11 cellular contexts compared by ENCODE assay signal in genomic region chr1:6582370-6582769, GRCh38. TPM values are rescaled to one million over a fixed set of nuclear protein-coding genes. Genes with fewer than 3 reads are reported as not detected.
DNase-seq lines count a peak whose midpoint lies in the region; ATAC-seq and TF ChIP-seq lines count a peak whose summit lies in the region.
"Had no signal": no experiment of that assay in that cellular context is flagged by ENCODE, and none has a peak within 500 bp of the region (broad histone marks: within the 10 kb centered on the region; RNA-seq: fewer than 3 reads in every experiment).

No MANE protein-coding gene starts in this region.

- no peak overlapping the region for H2AK5ac ChIP-seq in IMR-90 (ENCODE audit: low read depth, low read length)

- BruUV-seq in IMR-90 (replicated peaks; lab: Mats Ljungman, UMichigan) (TSS peak; percentile 15), Calu3 (replicated peaks; lab: Mats Ljungman, UMichigan) (no TSS peak)

- H3K36me3 Mint-ChIP-seq in CD4-positive, alpha-beta T cell (ENCODE audit: low read depth): peaks cover 16% of the 10 kb centered on the region
- H3K36me3 Mint-ChIP-seq in natural killer cell (no peaks in the 10 kb centered on the region), Calu3 (ENCODE audit: insufficient read depth, unreplicated experiment) (peaks cover 39% of the 10 kb centered on the region)

- CTCF ChIA-PET in CD4-positive, alpha-beta T cell (lab: Charles Lee): interaction anchor here (1.8 kb wide), 1 partner anchor 19 kb away, joined by 4 read pairs; no protein-coding TSS in a partner anchor
- CTCF ChIA-PET in IMR-90 (lab: Yijun Ruan, JAX) (no interaction called here), Calu3 (lab: Charles Lee) (no interaction called here)

- no peak overlapping the region for H2BK15ac ChIP-seq in IMR-90 (ENCODE audit: low read depth, low read length)

- H4K5ac ChIP-seq in IMR-90 (ENCODE audit: low read depth, low read length): no peak overlapping the region

- H3K27ac ChIP-seq in CD4-positive, alpha-beta T cell (ENCODE audit: low read depth, low read length): no peak overlapping the region
- H3K27ac ChIP-seq in IMR-90 (ENCODE audit: insufficient read depth, low read length): no peak overlapping the region
- peak overlapping the region in 3 of 4 donors; percentile 23 to 97 (median 93) for H3K27ac ChIP-seq in body of pancreas
- H3K27ac ChIP-seq: foreskin keratinocyte had no signal

- in situ Hi-C loops in IMR-90 (cut with MboI; ENCODE audit: low sequenced_read_pairs): no loop called here

- H3K56ac ChIP-seq in IMR-90 (ENCODE audit: extremely low read depth, insufficient read depth, low read length): no peak overlapping the region

- no peak overlapping the region for H3K23ac ChIP-seq in IMR-90 (ENCODE audit: low read depth, low read length)

- no peak for TF ChIP-seq POLR2A in IMR-90 (IDR thresholded peaks at IDR 0.05; ENCODE audit: low read depth, low read length)
- TF ChIP-seq POLR2A in body of pancreas (IDR thresholded peaks at IDR 0.05): no peak

- dilution Hi-C loops in IMR-90 (cut with HindIII; ENCODE audit: low sequenced_read_pairs, unreplicated experiment): no loop called here

- no peak overlapping the region for H2AK9ac ChIP-seq in IMR-90 (replicated peaks; ENCODE audit: low read depth, low read length, poor library complexity)

- H3K27ac Mint-ChIP-seq in CD4-positive, alpha-beta T cell: peak overlapping the region; percentile 93
- peak overlapping the region; percentile 94 to 99 for H3K27ac Mint-ChIP-seq in natural killer cell
- H3K27ac Mint-ChIP-seq in Calu3 (ENCODE audit: unreplicated experiment): no peak overlapping the region

- H3K4me3 ChIP-seq in IMR-90 (ENCODE audit: insufficient read depth, low read depth, low read length) (no peak overlapping the region), body of pancreas (no peak overlapping the region)

- no peak overlapping the region for H2AFZ ChIP-seq in IMR-90 (replicated peaks; ENCODE audit: low read length, poor library complexity)

- H3K27me3 Mint-ChIP-seq in CD4-positive, alpha-beta T cell: no peaks in the 10 kb centered on the region
- H3K27me3 Mint-ChIP-seq in natural killer cell (ENCODE audit: low read depth in 2 of 2): no peaks in the 10 kb centered on the region
- H3K27me3 Mint-ChIP-seq in Calu3 (ENCODE audit: unreplicated experiment): no peaks in the 10 kb centered on the region

- H4K8ac ChIP-seq in IMR-90 (ENCODE audit: low read depth in 2 of 2, low read length in 2 of 2): no peak overlapping the region

- H3K79me1 ChIP-seq in IMR-90 (ENCODE audit: low read depth in 1 of 2, low read length in 2 of 2): peaks cover 15 to 43% of the 10 kb centered on the region in 2 experiments

- no peak overlapping the region for H2BK20ac ChIP-seq in IMR-90 (ENCODE audit: low read depth, low read length)

- H3K9me3 ChIP-seq in CD4-positive, alpha-beta T cell (ENCODE audit: control insufficient read depth, low read length): no peaks in the 10 kb centered on the region
- H3K9me3 ChIP-seq in IMR-90 (ENCODE audit: control insufficient read depth, insufficient read depth, low read length): no peaks in the 10 kb centered on the region
- no peaks in the 10 kb centered on the region for H3K9me3 ChIP-seq in body of pancreas

- ATAC-seq in CD4-positive, alpha-beta T cell (ENCODE audit: poor library complexity): no peak
- ATAC-seq in IMR-90 (ENCODE audit: low read depth) (no peak), body of pancreas (no peak), natural killer cell (no peak), HG03025 (IDR thresholded peaks at IDR 0.05; ENCODE audit: low FRiP score, unreplicated experiment) (no peak)
- ATAC-seq: foreskin keratinocyte had no signal

- H3K4me1 ChIP-seq in IMR-90 (ENCODE audit: control insufficient read depth, insufficient read depth, low read length): peaks cover 11% of the 10 kb centered on the region
- H3K4me1 ChIP-seq in body of pancreas: peaks cover 43% of the 10 kb centered on the region
- H3K4me1 ChIP-seq: foreskin keratinocyte had no signal

- no peaks in the 10 kb centered on the region for H3K27me3 ChIP-seq in CD4-positive, alpha-beta T cell (ENCODE audit: control insufficient read depth, insufficient read depth, low read length)
- no peaks in the 10 kb centered on the region for H3K27me3 ChIP-seq in IMR-90 (ENCODE audit: control insufficient read depth, insufficient read depth, low read length)
- H3K27me3 ChIP-seq in body of pancreas: no peaks in the 10 kb centered on the region
- H3K27me3 ChIP-seq: foreskin keratinocyte had no signal

- H3K4me2 ChIP-seq in IMR-90 (ENCODE audit: low read depth, low read length): no peak overlapping the region

- TF ChIP-seq RAD21 in IMR-90 (IDR thresholded peaks at IDR 0.05; ENCODE audit: low read length): no peak

- peaks cover 18% of the 10 kb centered on the region for H4K20me1 ChIP-seq in IMR-90 (ENCODE audit: insufficient read depth, low read length)

- no peak overlapping the region for H3K9ac ChIP-seq in IMR-90 (ENCODE audit: low read depth, low read length)

- no peak for TF ChIP-seq CTCF in CD4-positive, alpha-beta T cell (IDR thresholded peaks at IDR 0.05)
- TF ChIP-seq CTCF in IMR-90 (conservative IDR thresholded peaks at IDR 0.05; ENCODE audit: low read depth, low read length): no peak
- no peak for TF ChIP-seq CTCF in body of pancreas (IDR thresholded peaks at IDR 0.05)
- TF ChIP-seq CTCF in natural killer cell (IDR thresholded peaks at IDR 0.05): no peak
- TF ChIP-seq CTCF in Calu3 (IDR thresholded peaks at IDR 0.05; ENCODE audit: unreplicated experiment): no peak

- DNase-seq in CD4-positive, alpha-beta T cell: no peak
- DNase-seq in IMR-90 (no peak), body of pancreas (peak in 3 of 4 donors; percentile 51 to 67 (median 64)), natural killer cell (no peak), Calu3 (no peak), NCI-H1694 treated with DMSO at 0.1 percent for 48 hours (lab: John Stamatoyannopoulos, UW) (no peak), NCI-H146 treated with DMSO at 0.1 percent for 48 hours (lab: John Stamatoyannopoulos, UW; ENCODE audit: unreplicated experiment) (no peak)
- DNase-seq: amygdala; stimulated activated CD4-positive, alpha-beta T cell treated with anti-CD3 and anti-CD28 coated beads, Interleukin-2, amount 100 ng/mL, for 48 hours had no signal

- peak overlapping the region; percentile 98 for H3K4me3 Mint-ChIP-seq in CD4-positive, alpha-beta T cell
- peak overlapping the region; percentile 50 for H3K4me3 Mint-ChIP-seq in natural killer cell
- no peak overlapping the region for H3K4me3 Mint-ChIP-seq in Calu3 (ENCODE audit: low read depth, unreplicated experiment)

- H2BK5ac ChIP-seq in IMR-90 (ENCODE audit: low read depth, low read length, poor library complexity, severe bottlenecking): no peak overlapping the region

- H3K14ac ChIP-seq in IMR-90 (replicated peaks; ENCODE audit: low read depth, low read length): no peak overlapping the region

- intact Hi-C loops in CD4-positive, alpha-beta T cell (cut with DNase I, micrococcal nuclease): no loop called here
- intact Hi-C loops in IMR-90 (cut with micrococcal nuclease): no loop called here
- intact Hi-C loops in body of pancreas (cut with DNase I): no loop called here
- intact Hi-C loops in natural killer cell (cut with micrococcal nuclease): no loop called here
- intact Hi-C loops in Calu3 (cut with micrococcal nuclease; ENCODE audit: unreplicated experiment): no loop called here

- H3K4me1 Mint-ChIP-seq in CD4-positive, alpha-beta T cell (ENCODE audit: low read depth): peaks cover 49% of the 10 kb centered on the region
- peaks cover 18 to 46% of the 10 kb centered on the region in 2 donors for H3K4me1 Mint-ChIP-seq in natural killer cell
- H3K4me1 Mint-ChIP-seq in Calu3 (ENCODE audit: low read depth, unreplicated experiment): peaks cover 9% of the 10 kb centered on the region

- H4K91ac ChIP-seq in IMR-90 (ENCODE audit: insufficient read depth, low read depth, low read length): no peak overlapping the region

- WGBS in IMR-90 (ENCODE audit: extremely low coverage in 2 of 2, insufficient read length in 1 of 2), 2 experiments: no CpG with 5 or more reads among the region's 1 CpG
- WGBS in body of pancreas, 2 donors: 33 to 40% methylated on average over 1 of the region's 1 CpG

- peaks cover 17% of the 10 kb centered on the region for H3K9me1 ChIP-seq in IMR-90 (ENCODE audit: insufficient read depth, low read length)

- H3K36me3 ChIP-seq in IMR-90 (ENCODE audit: control insufficient read depth, insufficient read depth, low read length): peaks cover 5% of the 10 kb centered on the region; the same call in 1 of the 2 replicates
- no peaks in the 10 kb centered on the region for H3K36me3 ChIP-seq in body of pancreas (replicated peaks in 1 of 2; ENCODE audit: insufficient read depth in 1 of 2, low read depth in 2 of 2)

- POLR2A ChIA-PET in CD4-positive, alpha-beta T cell (lab: Charles Lee): interaction anchor here (7.2 kb wide), 1 partner anchor 20 kb away, joined by 139 read pairs; the partner anchor contains the start of gene KLHL21
- POLR2A ChIA-PET in IMR-90 (lab: Charles Lee; ENCODE audit: unreplicated experiment): no interaction called here

- no peak overlapping the region for H3K4ac ChIP-seq in IMR-90 (ENCODE audit: low read depth, low read length)

- no peak overlapping the region for H2BK120ac ChIP-seq in IMR-90 (ENCODE audit: low read depth, low read length)

- H3K9me3 Mint-ChIP-seq in CD4-positive, alpha-beta T cell: no peaks in the 10 kb centered on the region
- H3K9me3 Mint-ChIP-seq in natural killer cell (no peaks in the 10 kb centered on the region), Calu3 (ENCODE audit: low read depth, unreplicated experiment) (no peaks in the 10 kb centered on the region)

- no peak overlapping the region for H3K18ac ChIP-seq in IMR-90 (ENCODE audit: low read depth, low read length)

RNA-seq across cellular contexts. Expression of gene ZBTB48, which starts 2.6 kb away (rescaled TPM):
- 10 to 100 TPM; 31.4 to 31.7 TPM for total RNA-seq in CD4-positive, alpha-beta T cell
- total RNA-seq in IMR-90 (2012; rRNA removed) (9.3 and 10.3 TPM in 2 replicates), body of pancreas (10 to 100 TPM; 17.4 to 37.6 TPM), natural killer cell (10 to 100 TPM; 45.6 to 56.4 (median 54.0) TPM), Calu3 (2022) (24.4 and 25.2 TPM in 2 replicates)
- polyA plus RNA-seq in IMR-90 (2012; rRNA removed): 17.5 and 19.7 TPM in 2 replicates
- polyA plus RNA-seq in IMR-90 (2012; cell fraction: cytosol; rRNA removed): 10.0 and 15.6 TPM in 2 replicates
- 61.7 and 153 TPM in 2 replicates for polyA plus RNA-seq in IMR-90 (2012; cell fraction: nucleus; rRNA removed; ENCODE audit: low replicate concordance)

RNA-seq across cellular contexts. Expression of gene KLHL21, which starts 20.3 kb away (rescaled TPM):
- total RNA-seq in CD4-positive, alpha-beta T cell: 10 to 100 TPM; 32.0 to 33.5 TPM
- 12.0 and 14.2 TPM in 2 replicates for total RNA-seq in IMR-90 (2012; rRNA removed)
- polyA plus RNA-seq in IMR-90 (2012; rRNA removed): 36.7 and 37.4 TPM in 2 replicates
- polyA plus RNA-seq in IMR-90 (2012; cell fraction: cytosol; rRNA removed): 27.2 and 40.1 TPM in 2 replicates
- polyA plus RNA-seq in IMR-90 (2012; cell fraction: nucleus; rRNA removed; ENCODE audit: low replicate concordance): 70.4 and 149 TPM in 2 replicates
- 10 to 100 TPM; 38.4 to 60.0 TPM for total RNA-seq in body of pancreas
- 10 to 100 TPM; 23.5 to 37.8 (median 28.9) TPM for total RNA-seq in natural killer cell
- 21.8 and 23.5 TPM in 2 replicates for total RNA-seq in Calu3 (2022)

RNA-seq across cellular contexts. Expression of gene TAS1R1, which starts 27.3 kb away (rescaled TPM):
- total RNA-seq in CD4-positive, alpha-beta T cell: not detected
- not detected in 2 replicates for total RNA-seq in IMR-90 (2012; rRNA removed)
- 0.05 and 0.10 TPM in 2 replicates for polyA plus RNA-seq in IMR-90 (2012; rRNA removed)
- polyA plus RNA-seq in IMR-90 (2012; cell fraction: cytosol; rRNA removed): 0.05 TPM in 1 of 2 replicates, not detected in the other
- polyA plus RNA-seq in IMR-90 (2012; cell fraction: nucleus; rRNA removed; ENCODE audit: low replicate concordance): 0.09 and 0.15 TPM in 2 replicates
- total RNA-seq in body of pancreas: not detected
- total RNA-seq in natural killer cell: not detected
- not detected in 2 replicates for total RNA-seq in Calu3 (2022)
- total RNA-seq: foreskin keratinocyte had no signal
- polyA plus RNA-seq: foreskin keratinocyte had no signal

RNA-seq across cellular contexts. Expression of gene NOL9, which starts 28.1 kb away (rescaled TPM):
- total RNA-seq in CD4-positive, alpha-beta T cell: 10 to 100 TPM; 52.3 to 54.1 TPM
- total RNA-seq in IMR-90 (2012; rRNA removed): 19.2 and 21.4 TPM in 2 replicates
- 12.4 and 13.0 TPM in 2 replicates for polyA plus RNA-seq in IMR-90 (2012; rRNA removed)
- polyA plus RNA-seq in IMR-90 (2012; cell fraction: cytosol; rRNA removed): 4.2 and 5.3 TPM in 2 replicates
- polyA plus RNA-seq in IMR-90 (2012; cell fraction: nucleus; rRNA removed; ENCODE audit: low replicate concordance): 7.7 and 27.7 TPM in 2 replicates
- total RNA-seq in body of pancreas: 10 to 100 TPM; 13.7 to 27.4 TPM
- total RNA-seq in natural killer cell: 10 to 100 TPM; 40.7 to 53.3 (median 52.0) TPM
- total RNA-seq in Calu3 (2022): 27.2 and 30.4 TPM in 2 replicates

RNA-seq across cellular contexts. Expression of gene PHF13, which starts 31.2 kb away (rescaled TPM):
- total RNA-seq in CD4-positive, alpha-beta T cell: 1 to 10 TPM; 4.0 to 4.9 TPM
- total RNA-seq in IMR-90 (2012; rRNA removed) (7.3 and 9.4 TPM in 2 replicates), body of pancreas (1 to 10 TPM; 6.2 to 9.6 TPM), natural killer cell (10 to 100 TPM in 2 of 3 donors, 1 to 10 TPM in 1; 7.3 to 14.2 (median 10.9) TPM), Calu3 (2022) (14.2 and 14.5 TPM in 2 replicates)
- 7.6 and 9.8 TPM in 2 replicates for polyA plus RNA-seq in IMR-90 (2012; rRNA removed)
- polyA plus RNA-seq in IMR-90 (2012; cell fraction: cytosol; rRNA removed): 6.4 and 8.4 TPM in 2 replicates
- polyA plus RNA-seq in IMR-90 (2012; cell fraction: nucleus; rRNA removed; ENCODE audit: low replicate concordance): 13.3 and 25.1 TPM in 2 replicates

Comparison
In these comparisons a context has a peak if more than half of its experiments do, and no peak if none do; other contexts are left out.
1. DNase-seq: peak in body of pancreas (3 of 4); none in CD4-positive, alpha-beta T cell (0 of 10), IMR-90 (single experiment), natural killer cell (single experiment), Calu3 (single experiment), NCI-H1694 treated with DMSO at 0.1 percent for 48 hours (single experiment) and NCI-H146 treated with DMSO at 0.1 percent for 48 hours (single experiment).
2. H3K27ac ChIP-seq: peak in body of pancreas (3 of 4); none in CD4-positive, alpha-beta T cell (single experiment) and IMR-90 (single experiment).